1 cellular context compared by ENCODE assay signal in genomic region chr1:40630488-40631223, GRCh38.
A peak's percentile ranks its signal among the peaks of the same experiment; 100 is the strongest.
TF ChIP-seq lines count a peak whose summit lies in the region.

No MANE protein-coding gene starts in this region.

TF ChIP-seq in K562, 482 proteins besides CTCF, POLR2A, EP300 and RAD21 (continued from another document):
- TF ChIP-seq DEAF1 (CRISPR knock-in tag; IDR thresholded peaks at IDR 0.05) = peak; percentile 56
- peak; percentile 94 for TF ChIP-seq ZBTB33 (CRISPR knock-in tag; IDR thresholded peaks at IDR 0.05)
- peak; percentile 70 for TF ChIP-seq NR2C2 (CRISPR knock-in tag; IDR thresholded peaks at IDR 0.05)
- TF ChIP-seq NR2C2 (tag; IDR thresholded peaks at IDR 0.05) = peak; percentile 41; the same call in 1 of the 2 replicates
- TF ChIP-seq NRF1 (conservative IDR thresholded peaks at IDR 0.05 in 1 of 2, IDR thresholded peaks at IDR 0.05 in 1 of 2) = 0 out of 4 replicates have a peak, but pooled peaks of 1 of the 2 experiments have one; percentile 19
